Comparison of ENCODE assay signal across 8 cellular contexts in the genomic region with DNA sequence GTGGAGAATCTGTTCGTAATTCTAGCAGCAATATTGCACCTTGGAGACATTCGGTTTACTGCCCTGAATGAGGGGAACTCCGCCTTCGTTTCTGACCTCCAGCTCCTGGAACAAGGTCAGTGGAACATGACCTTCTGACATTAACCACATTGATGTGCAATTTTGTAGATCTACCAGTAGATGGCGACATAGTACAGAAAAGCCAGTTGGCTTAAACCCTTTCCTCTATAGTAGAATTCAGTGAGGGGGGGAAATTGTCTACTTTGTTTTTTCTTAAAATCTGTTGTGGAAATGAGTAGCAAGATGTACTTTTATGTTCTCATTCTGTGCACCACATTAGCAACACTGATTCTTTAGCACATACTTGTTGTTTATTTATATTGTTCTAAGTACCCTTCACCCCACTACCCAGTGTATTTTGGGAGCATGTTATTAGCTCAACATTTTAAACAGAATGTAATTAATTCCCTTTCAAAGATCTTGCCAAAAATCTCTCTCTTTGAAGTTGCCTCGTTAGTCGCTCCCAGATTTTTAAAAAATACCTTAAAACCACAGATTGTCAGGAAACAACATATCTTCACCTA.
DNase-seq lines count a peak whose midpoint lies in the region; ATAC-seq and TF ChIP-seq lines count a peak whose summit lies in the region.

No MANE protein-coding gene starts in this region.

- H3K9me3 ChIP-seq in DND-41 (ENCODE audit: insufficient read depth, low read length, severe bottlenecking) (no peaks in the 10 kb centered on the region), skeletal muscle satellite cell (replicated peaks; ENCODE audit: low read length) (no peaks in the 10 kb centered on the region)

- H2AFZ ChIP-seq in DND-41 (ENCODE audit: low read depth, low read length), result no peak overlapping the region

- H3K4me1 ChIP-seq in DND-41 (ENCODE audit: insufficient read depth, low read length) (no peaks in the 10 kb centered on the region), skeletal muscle satellite cell (ENCODE audit: control insufficient read depth, insufficient read depth, low read length) (peaks cover 12% of the 10 kb centered on the region)

- H3K36me3 ChIP-seq in DND-41 (ENCODE audit: insufficient read depth, low read length), result no peaks in the 10 kb centered on the region
- H3K36me3 ChIP-seq in skeletal muscle satellite cell (ENCODE audit: insufficient read depth, low read length), result no peaks in the 10 kb centered on the region

- H3K4me2 ChIP-seq in DND-41 (ENCODE audit: insufficient read depth, low read length), result no peak overlapping the region
- no peak overlapping the region for H3K4me2 ChIP-seq in skeletal muscle satellite cell (ENCODE audit: low read length)

- no peak overlapping the region for H3K9ac ChIP-seq in DND-41 (ENCODE audit: low read depth, low read length)
- peak overlapping the region; percentile 22 for H3K9ac ChIP-seq in skeletal muscle satellite cell (ENCODE audit: low read depth, low read length)

- H4K20me1 ChIP-seq in DND-41 (ENCODE audit: insufficient read depth, low read length), result no peaks in the 10 kb centered on the region

- no peak overlapping the region for H3K27ac ChIP-seq in DND-41 (ENCODE audit: low read length)

- H3K79me2 ChIP-seq in DND-41 (ENCODE audit: insufficient read depth, low read length), result no peaks in the 10 kb centered on the region

- TF ChIP-seq CTCF in DND-41 (IDR thresholded peaks at IDR 0.05; ENCODE audit: borderline replicate concordance, extremely low read depth, low read length, poor library complexity, severe bottlenecking), result peak; percentile 93

- no peak for DNase-seq in DND-41
- peak; percentile 20 for DNase-seq in NCI-H2196 treated with DMSO at 0.1 percent for 48 hours (lab: John Stamatoyannopoulos, UW; ENCODE audit: unreplicated experiment)
- peak; percentile 76 for DNase-seq in amniotic epithelial cell (ENCODE audit: low read depth)
- DNase-seq in hepatic stellate cell (ENCODE audit: low spot score), result peak; percentile 20
- DNase-seq in activated CD4-positive, alpha-beta T cell treated with anti-CD3 and anti-CD28 coated beads for 1 hour, result no peak

- H3K27me3 ChIP-seq in DND-41 (ENCODE audit: insufficient read depth, low read length, poor library complexity) (peaks cover 1% of the 10 kb centered on the region), skeletal muscle satellite cell (ENCODE audit: control insufficient read depth, insufficient read depth, low read length) (no peaks in the 10 kb centered on the region)

- ATAC-seq in DND-41 (ENCODE audit: insufficient read depth, low read depth), result peak; percentile 93
- ATAC-seq in GM19351 (IDR thresholded peaks at IDR 0.05; ENCODE audit: unreplicated experiment), result peak; percentile 95
- peak; percentile 91 for ATAC-seq in HG03139 (IDR thresholded peaks at IDR 0.05; ENCODE audit: unreplicated experiment)

- H3K4me3 ChIP-seq in DND-41 (ENCODE audit: low read depth in 1 of 2, low read length in 2 of 2) (no peak overlapping the region), skeletal muscle satellite cell (ENCODE audit: low read length) (no peak overlapping the region)

Comparison
In these comparisons a context has a peak if more than half of its experiments do, and no peak if none do; other contexts are left out.
1. DNase-seq: peak in NCI-H2196 treated with DMSO at 0.1 percent for 48 hours (single experiment), amniotic epithelial cell (single experiment) and hepatic stellate cell (single experiment); none in DND-41 (single experiment) and activated CD4-positive, alpha-beta T cell treated with anti-CD3 and anti-CD28 coated beads for 1 hour (single experiment).
2. Peak in every context shown above with its lines, with median percentiles within 50 percentile points of each other: ATAC-seq.